37 cellular contexts compared by ENCODE assay signal in genomic region chr1:195903203-195903602, GRCh38.
"Had no signal": no experiment of that assay in that cellular context is flagged by ENCODE, and none has a peak within 500 bp of the region (broad histone marks: within the 10 kb centered on the region; RNA-seq: fewer than 3 reads in every experiment).

No MANE protein-coding gene starts in this region.

- FAIRE-seq: bronchial epithelial cell had no signal

- H3K27ac Mint-ChIP-seq: activated B cell treated with CpG ODN at 0.5 μM for 24 hours; activated CD4-positive, alpha-beta memory T cell treated with anti-CD3 and anti-CD28 coated beads, Interleukin-2, amount 10 ng/mL, durations not matched to agents 7 days and 5 days; activated CD4-positive, alpha-beta T cell treated with anti-CD3 and anti-CD28 coated beads, Interleukin-2, amount 10 ng/mL, durations not matched to agents 24 days and 14 days; activated CD8-positive, alpha-beta memory T cell treated with anti-CD3 and anti-CD28 coated beads, Interleukin-2, amount 10 ng/mL, durations not matched to agents 7 days and 5 days; activated CD8-positive, alpha-beta T cell treated with anti-CD3 and anti-CD28 coated beads, Interleukin-2, amount 10 ng/mL, durations not matched to agents 7 days and 5 days; activated naive CD4-positive, alpha-beta T cell treated with anti-CD3 and anti-CD28 coated beads for 36 hours; activated naive CD4-positive, alpha-beta T cell treated with anti-CD3 and anti-CD28 coated beads, Interleukin-2, amount 50 U/mL, for 72 hours; activated naive CD8-positive, alpha-beta T cell treated with anti-CD3 and anti-CD28 coated beads for 36 hours; activated T-cell treated with anti-CD3 and anti-CD28 coated beads, Interleukin-2, amount 50 U/mL, for 72 hours; activated T-helper 1 cell treated with anti-CD3 and anti-CD28 coated beads, Interleukin-12 subunit alpha, Interleukin-12 subunit beta, Interleukin-2, Interleukin-4 antibody, amounts not matched to agents 30 ng/mL and 10 ng/mL and 1 ng/mL, durations not matched to agents 14 hours and 24 hours and 36 hours; activated T-helper 17 cell treated with anti-CD3 and anti-CD28 coated beads, Interleukin-2, amount 50 U/mL, for 72 hours; brain; T-helper 1 cell treated with Interleukin-12 subunit alpha and Interleukin-12 subunit beta and Interleukin-4 antibody, amounts not matched to agents 30 μg/mL and 1 μg/mL, for 36 hours; T-helper 2 cell treated with Interferon-gamma antibody and Interleukin-4, amounts not matched to agents 5 μg/mL and 100 μg/mL, for 36 hours had no signal

- H3K27me3 ChIP-seq: adrenal gland, ascending aorta, cardiac muscle cell had no signal

- ATAC-seq: activated CD8-positive, alpha-beta memory T cell treated with anti-CD3 and anti-CD28 coated beads, Interleukin-2, amount 10 ng/mL, durations not matched to agents 7 days and 5 days; activated CD8-positive, alpha-beta T cell treated with anti-CD3 and anti-CD28 coated beads, Interleukin-2, amount 10 ng/mL, durations not matched to agents 7 days and 5 days; activated naive CD4-positive, alpha-beta T cell treated with anti-CD3 and anti-CD28 coated beads, Interleukin-2, amount 50 U/mL, for 72 hours; activated T-cell treated with anti-CD3 and anti-CD28 coated beads, Interleukin-2, amount 50 U/mL, for 4 hours; activated T-cell treated with anti-CD3 and anti-CD28 coated beads, Interleukin-2, amount 50 U/mL, for 72 hours; activated T-helper 17 cell treated with anti-CD3 and anti-CD28 coated beads, Interleukin-2, amount 50 U/mL, for 72 hours had no signal

- H3K4me1 ChIP-seq: adrenal gland, ascending aorta had no signal

- H3K4me1 Mint-ChIP-seq: activated B cell treated with CpG ODN at 0.5 μM for 24 hours; activated CD4-positive, alpha-beta memory T cell treated with anti-CD3 and anti-CD28 coated beads, Interleukin-2, amount 10 ng/mL, durations not matched to agents 7 days and 5 days; activated CD4-positive, alpha-beta T cell treated with anti-CD3 and anti-CD28 coated beads, Interleukin-2, amount 10 ng/mL, durations not matched to agents 24 days and 14 days; activated CD8-positive, alpha-beta memory T cell treated with anti-CD3 and anti-CD28 coated beads, Interleukin-2, amount 10 ng/mL, durations not matched to agents 7 days and 5 days; activated naive CD8-positive, alpha-beta T cell treated with anti-CD3 and anti-CD28 coated beads for 36 hours; activated T-helper 17 cell treated with anti-CD3 and anti-CD28 coated beads, Interleukin-2, amount 50 U/mL, for 72 hours; brain; central memory CD8-positive, alpha-beta T cell had no signal

- H3K27me3 Mint-ChIP-seq: activated B cell treated with CpG ODN at 0.5 μM for 24 hours; activated CD4-positive, alpha-beta memory T cell treated with anti-CD3 and anti-CD28 coated beads, Interleukin-2, amount 10 ng/mL, durations not matched to agents 7 days and 5 days; activated CD4-positive, alpha-beta T cell treated with anti-CD3 and anti-CD28 coated beads, Interleukin-2, amount 10 ng/mL, durations not matched to agents 24 days and 14 days; activated CD8-positive, alpha-beta memory T cell treated with anti-CD3 and anti-CD28 coated beads, Interleukin-2, amount 10 ng/mL, durations not matched to agents 7 days and 5 days; activated naive CD8-positive, alpha-beta T cell treated with anti-CD3 and anti-CD28 coated beads for 36 hours; central memory CD8-positive, alpha-beta T cell had no signal

- H3K36me3 Mint-ChIP-seq: activated CD8-positive, alpha-beta memory T cell treated with anti-CD3 and anti-CD28 coated beads, Interleukin-2, amount 10 ng/mL, durations not matched to agents 7 days and 5 days; activated naive CD4-positive, alpha-beta T cell treated with anti-CD3 and anti-CD28 coated beads, Interleukin-2, amount 50 U/mL, for 72 hours; activated naive CD8-positive, alpha-beta T cell treated with anti-CD3 and anti-CD28 coated beads for 36 hours; brain had no signal

- H3K27ac ChIP-seq: adrenal gland, ascending aorta, cardiac muscle cell, VCaP had no signal

- H3K9me3 Mint-ChIP-seq: activated B cell treated with CpG ODN at 0.5 μM for 24 hours; activated CD4-positive, alpha-beta memory T cell treated with anti-CD3 and anti-CD28 coated beads, Interleukin-2, amount 10 ng/mL, durations not matched to agents 7 days and 5 days; activated CD4-positive, alpha-beta T cell treated with anti-CD3 and anti-CD28 coated beads, Interleukin-2, amount 10 ng/mL, durations not matched to agents 24 days and 14 days; activated naive CD4-positive, alpha-beta T cell treated with anti-CD3 and anti-CD28 coated beads for 36 hours; activated naive CD8-positive, alpha-beta T cell treated with anti-CD3 and anti-CD28 coated beads for 36 hours; activated T-cell treated with anti-CD3 and anti-CD28 coated beads, Interleukin-2, amount 50 U/mL, for 4 hours; activated T-helper 1 cell treated with anti-CD3 and anti-CD28 coated beads, Interleukin-12 subunit alpha, Interleukin-12 subunit beta, Interleukin-2, Interleukin-4 antibody, amounts not matched to agents 30 ng/mL and 10 ng/mL and 1 ng/mL, durations not matched to agents 14 hours and 24 hours and 36 hours; activated T-helper 17 cell treated with anti-CD3 and anti-CD28 coated beads, Interleukin-2, amount 50 U/mL, for 72 hours; brain; T-helper 1 cell treated with Interleukin-12 subunit alpha and Interleukin-12 subunit beta and Interleukin-4 antibody, amounts not matched to agents 30 μg/mL and 1 μg/mL, for 36 hours; T-helper 2 cell treated with Interferon-gamma antibody and Interleukin-4, amounts not matched to agents 5 μg/mL and 100 μg/mL, for 36 hours had no signal

- H3K4me3 ChIP-seq: adrenal gland, ascending aorta, cardiac muscle cell had no signal

- DNase-seq: activated B cell treated with CpG ODN at 0.5 μM for 24 hours; activated CD4-positive, alpha-beta memory T cell treated with anti-CD3 and anti-CD28 coated beads, Interleukin-2, amount 10 ng/mL, durations not matched to agents 7 days and 5 days; activated CD4-positive, alpha-beta T cell treated with anti-CD3 and anti-CD28 coated beads for 4 hours; activated CD4-positive, alpha-beta T cell treated with anti-CD3 and anti-CD28 coated beads, Interleukin-2, amount 10 ng/mL, durations not matched to agents 24 days and 14 days; activated CD4-positive, alpha-beta T cell treated with anti-CD3 and anti-CD28 coated beads, Interleukin-2, amount 50 U/mL, for 48 hours; activated CD4-positive, CD25-positive, alpha-beta regulatory T cell treated with anti-CD3 and anti-CD28 coated beads, Interleukin-2, amount 50 U/mL, for 72 hours; activated CD8-positive, alpha-beta memory T cell treated with anti-CD3 and anti-CD28 coated beads for 24 hours; activated CD8-positive, alpha-beta memory T cell treated with anti-CD3 and anti-CD28 coated beads, Interleukin-2, amount 10 ng/mL, durations not matched to agents 7 days and 5 days; activated CD8-positive, alpha-beta memory T cell treated with anti-CD3 and anti-CD28 coated beads, Interleukin-2, amount 50 U/mL, for 48 hours; activated CD8-positive, alpha-beta T cell treated with anti-CD3 and anti-CD28 coated beads, Interleukin-2, amount 10 ng/mL, durations not matched to agents 7 days and 5 days; activated effector memory CD4-positive, alpha-beta T cell treated with anti-CD3 and anti-CD28 coated beads, Interleukin-2, amount 50 U/mL, for 16 hours; activated gamma-delta T cell treated with Interleukin-2 at 50 U/mL for 16 hours; activated naive CD4-positive, alpha-beta T cell; activated naive CD4-positive, alpha-beta T cell treated with anti-CD3 and anti-CD28 coated beads for 36 hours; activated naive CD4-positive, alpha-beta T cell treated with anti-CD3 and anti-CD28 coated beads, Interleukin-2, amount 50 U/mL, for 16 hours; activated naive CD8-positive, alpha-beta T cell treated with anti-CD3 and anti-CD28 coated beads for 36 hours; activated T-cell treated with anti-CD3 and anti-CD28 coated beads, Interleukin-2, amount 50 U/mL, for 4 hours; activated T-cell treated with anti-CD3 and anti-CD28 coated beads, Interleukin-2, amount 50 U/mL, for 72 hours; adrenal gland; amygdala; anterior cingulate cortex; caudate nucleus; cerebellar nuclear complex; T-helper 1 cell; T-helper 2 cell; T-helper 9 cell had no signal

- H3K36me3 ChIP-seq: adrenal gland, ascending aorta, cardiac muscle cell had no signal

- H3K4me3 Mint-ChIP-seq: activated B cell treated with CpG ODN at 0.5 μM for 24 hours; activated CD4-positive, alpha-beta memory T cell treated with anti-CD3 and anti-CD28 coated beads, Interleukin-2, amount 10 ng/mL, durations not matched to agents 7 days and 5 days; activated CD4-positive, alpha-beta T cell treated with anti-CD3 and anti-CD28 coated beads, Interleukin-2, amount 10 ng/mL, durations not matched to agents 24 days and 14 days; activated CD8-positive, alpha-beta memory T cell treated with anti-CD3 and anti-CD28 coated beads, Interleukin-2, amount 10 ng/mL, durations not matched to agents 7 days and 5 days; activated CD8-positive, alpha-beta T cell treated with anti-CD3 and anti-CD28 coated beads, Interleukin-2, amount 10 ng/mL, durations not matched to agents 7 days and 5 days; activated naive CD4-positive, alpha-beta T cell treated with anti-CD3 and anti-CD28 coated beads for 36 hours; activated naive CD8-positive, alpha-beta T cell treated with anti-CD3 and anti-CD28 coated beads for 36 hours; activated T-cell treated with anti-CD3 and anti-CD28 coated beads, Interleukin-2, amount 50 U/mL, for 4 hours; activated T-cell treated with anti-CD3 and anti-CD28 coated beads, Interleukin-2, amount 50 U/mL, for 72 hours; activated T-helper 1 cell treated with anti-CD3 and anti-CD28 coated beads, Interleukin-12 subunit alpha, Interleukin-12 subunit beta, Interleukin-2, Interleukin-4 antibody, amounts not matched to agents 30 ng/mL and 10 ng/mL and 1 ng/mL, durations not matched to agents 14 hours and 24 hours and 36 hours; activated T-helper 17 cell treated with anti-CD3 and anti-CD28 coated beads, Interleukin-2, amount 50 U/mL, for 72 hours; brain; central memory CD8-positive, alpha-beta T cell; T-helper 1 cell treated with Interleukin-12 subunit alpha and Interleukin-12 subunit beta and Interleukin-4 antibody, amounts not matched to agents 30 μg/mL and 1 μg/mL, for 36 hours; T-helper 2 cell treated with Interferon-gamma antibody and Interleukin-4, amounts not matched to agents 5 μg/mL and 100 μg/mL, for 36 hours had no signal

- H3K9me3 ChIP-seq: ascending aorta had no signal
